ENCODE assay signal across 8 cellular contexts in genomic region chr11:102287963-102288744, GRCh38. TPM values are rescaled to one million over a fixed set of nuclear protein-coding genes. Genes with fewer than 3 reads are reported as not detected.
A peak's percentile ranks its signal among the peaks of the same experiment; 100 is the strongest.
DNase-seq lines count a peak whose midpoint lies in the region; ATAC-seq and TF ChIP-seq lines count a peak whose summit lies in the region.

No MANE protein-coding gene starts in this region.

- no peaks in the 10 kb centered on the region for H3K9me3 Mint-ChIP-seq in CD4-positive, alpha-beta memory T cell
- no peaks in the 10 kb centered on the region for H3K9me3 Mint-ChIP-seq in mesothelial cell of epicardium

- no peaks in the 10 kb centered on the region for H3K9me3 ChIP-seq in CD4-positive, alpha-beta memory T cell (ENCODE audit: control insufficient read depth in 1 of 2, low read length in 2 of 2)

- peak overlapping the region in 5 of 8 donors; percentile 5 to 32 (median 12) for H3K4me3 Mint-ChIP-seq in CD4-positive, alpha-beta memory T cell
- peak overlapping the region; percentile 25 for H3K4me3 Mint-ChIP-seq in mesothelial cell of epicardium

- H3K4me1 Mint-ChIP-seq in CD4-positive, alpha-beta memory T cell: peaks cover 17 to 36% (median 20%) of the 10 kb centered on the region in 4 donors
- peaks cover 36% of the 10 kb centered on the region for H3K4me1 Mint-ChIP-seq in mesothelial cell of epicardium

- CTCF ChIA-PET in CD4-positive, alpha-beta memory T cell (lab: Charles Lee; ENCODE audit: partially characterized antibody): interaction anchor here (0.6 to 18.2 kb wide), 29 partner anchors 8 to 653 kb away, joined by 3 to 654 read pairs (median 7); partner anchors contain the start of gene BIRC3

- H3K4me3 ChIP-seq in CD4-positive, alpha-beta memory T cell (ENCODE audit: low read length in 2 of 2): no peak overlapping the region

- peak overlapping the region in 5 of 7 donors; percentile 19 to 79 (median 63) for H3K27ac Mint-ChIP-seq in CD4-positive, alpha-beta memory T cell
- peak overlapping the region; percentile 71 for H3K27ac Mint-ChIP-seq in mesothelial cell of epicardium

- H3K27me3 ChIP-seq in CD4-positive, alpha-beta memory T cell (ENCODE audit: insufficient read depth, low read length): no peaks in the 10 kb centered on the region

- intact Hi-C loops in CD4-positive, alpha-beta memory T cell (cut with micrococcal nuclease): loop anchor here (1.0 to 2.0 kb wide), 9 partner anchors 30 to 653 kb away; partner anchors contain the start of genes BIRC2 and TMEM123

- DNase-seq in CD4-positive, alpha-beta memory T cell: peak; percentile 56 to 74 (median 71)
- DNase-seq in NCI-H1417 treated with DMSO at 0.1 percent for 48 hours (lab: John Stamatoyannopoulos, UW): peak; percentile 44
- DNase-seq in SW480 (ENCODE audit: low spot score): peak; percentile 81
- peak; percentile 18 for DNase-seq in effector CD4-positive, alpha-beta T cell
- DNase-seq in mesothelial cell of epicardium (ENCODE audit: low spot score in 2 of 2, unreplicated experiment in 2 of 2): no peak
- no peak for DNase-seq in NK-92 (lab: John Stamatoyannopoulos, UW; ENCODE audit: unreplicated experiment)

- H3K27me3 Mint-ChIP-seq in CD4-positive, alpha-beta memory T cell: peaks cover 0 to 2% of the 10 kb centered on the region in 2 donors
- H3K27me3 Mint-ChIP-seq in mesothelial cell of epicardium (ENCODE audit: low read depth): no peaks in the 10 kb centered on the region

- no peaks in the 10 kb centered on the region for H3K36me3 Mint-ChIP-seq in CD4-positive, alpha-beta memory T cell
- no peaks in the 10 kb centered on the region for H3K36me3 Mint-ChIP-seq in mesothelial cell of epicardium

- POLR2A ChIA-PET in CD4-positive, alpha-beta memory T cell (lab: Charles Lee; ENCODE audit: partially characterized antibody): interaction anchor here (1.1 to 5.4 kb wide), 7 partner anchors 12 to 378 kb away, joined by 3 to 45 read pairs (median 4); partner anchors contain the start of gene TMEM123

- TF ChIP-seq CTCF in mesothelial cell of epicardium (IDR thresholded peaks at IDR 0.05; ENCODE audit: unreplicated experiment): peak; percentile 80

- no peaks in the 10 kb centered on the region for H3K36me3 ChIP-seq in CD4-positive, alpha-beta memory T cell (ENCODE audit: insufficient read depth, low read length)

- H3K4me1 ChIP-seq in CD4-positive, alpha-beta memory T cell (ENCODE audit: insufficient read depth, low read length): peaks cover 18% of the 10 kb centered on the region

- no peak overlapping the region for H3K27ac ChIP-seq in CD4-positive, alpha-beta memory T cell (ENCODE audit: low read depth, low read length)

- ATAC-seq in GM18519 (IDR thresholded peaks at IDR 0.05; ENCODE audit: low FRiP score, unreplicated experiment) (peak; percentile 86), HG02943 (IDR thresholded peaks at IDR 0.05; ENCODE audit: low read depth, unreplicated experiment) (peak; percentile 81)

RNA-seq across cellular contexts. Expression of gene BIRC3, which starts 29.1 kb away (rescaled TPM):
- total RNA-seq in CD4-positive, alpha-beta memory T cell: 100 to 1,000 TPM; 197 to 198 TPM
- polyA plus RNA-seq in CD4-positive, alpha-beta memory T cell: 10 to 100 TPM; 82.5 to 86.3 TPM
- 1.4 to 2.2 TPM (median 1.8 TPM) in 3 replicates for total RNA-seq in mesothelial cell of epicardium

RNA-seq across cellular contexts. Expression of gene BIRC2, which starts 58.9 kb away (rescaled TPM):
- total RNA-seq in CD4-positive, alpha-beta memory T cell: 10 to 100 TPM; 60.9 to 61.2 TPM
- 10 to 100 TPM; 28.8 to 33.4 TPM for polyA plus RNA-seq in CD4-positive, alpha-beta memory T cell
- total RNA-seq in mesothelial cell of epicardium: 39.8 to 42.8 TPM (median 42.7 TPM) in 3 replicates

Comparison
In these comparisons a context has a peak if more than half of its experiments do, and no peak if none do; other contexts are left out.
1. DNase-seq: peak in CD4-positive, alpha-beta memory T cell (5 of 5), NCI-H1417 treated with DMSO at 0.1 percent for 48 hours (single experiment), SW480 (single experiment) and effector CD4-positive, alpha-beta T cell (single experiment); none in mesothelial cell of epicardium (0 of 2) and NK-92 (single experiment).
2. RNA of gene BIRC3, which starts 29.1 kb away (total RNA-seq): 197 to 198 TPM in CD4-positive, alpha-beta memory T cell; 1.4 to 2.2 TPM in mesothelial cell of epicardium; every median in the first group is over 10 times any median in the second.